Comparison of ENCODE assay signal across 9 cellular contexts in genomic region chr10:3829193-3830050, GRCh38. TPM values are rescaled to one million over a fixed set of nuclear protein-coding genes. Genes with fewer than 3 reads are reported as not detected.
DNase-seq lines count a peak whose midpoint lies in the region; ATAC-seq and TF ChIP-seq lines count a peak whose summit lies in the region.
"Had no signal": no experiment of that assay in that cellular context is flagged by ENCODE, and none has a peak within 500 bp of the region (broad histone marks: within the 10 kb centered on the region; RNA-seq: fewer than 3 reads in every experiment).

No MANE protein-coding gene starts in this region.

- H2AFZ ChIP-seq in GM23248: peak overlapping the region; percentile 85

- H3K79me2 ChIP-seq in GM23248 (ENCODE audit: insufficient read depth): no peaks in the 10 kb centered on the region

- no peaks in the 10 kb centered on the region for H4K20me1 ChIP-seq in GM23248 (ENCODE audit: insufficient read depth)

- DNase-seq in GM23248 (no peak), foreskin fibroblast (peak in 1 of 2 donors; percentile 27), skeletal muscle cell (ENCODE audit: low read depth) (no peak), SK-N-DZ (ENCODE audit: low spot score) (no peak)
- no peak for DNase-seq in effector CD8-positive, alpha-beta T cell (lab: John Stamatoyannopoulos, UW)
- DNase-seq: NCI-H1105 had no signal

- H3K9ac ChIP-seq in GM23248: peak overlapping the region; percentile 85

- ATAC-seq in GM21381 (IDR thresholded peaks at IDR 0.05; ENCODE audit: unreplicated experiment): no peak
- ATAC-seq in HG02970 (IDR thresholded peaks at IDR 0.05; ENCODE audit: low FRiP score, unreplicated experiment): no peak

- peak overlapping the region; percentile 94 for H3K4me2 ChIP-seq in GM23248 (ENCODE audit: unreplicated experiment)

- peaks cover 38% of the 10 kb centered on the region for H3F3A ChIP-seq in GM23248 (ENCODE audit: insufficient read depth)

- TF ChIP-seq CTCF in VCaP (conservative IDR thresholded peaks at IDR 0.05): no peak
- TF ChIP-seq CTCF in foreskin fibroblast (IDR thresholded peaks at IDR 0.05; ENCODE audit: low read depth, low read length): no peak

- H3K4me1 ChIP-seq in GM23248 (ENCODE audit: insufficient read depth): peaks cover 46% of the 10 kb centered on the region

- H3K4me3 ChIP-seq in GM23248: peak overlapping the region; percentile 72
- H3K4me3 ChIP-seq in foreskin fibroblast (ENCODE audit: low read depth in 1 of 2, low read length in 2 of 2): peak overlapping the region; percentile 18 to 54
- H3K4me3 ChIP-seq in skeletal muscle cell (ENCODE audit: low read depth, low read length): peak overlapping the region; percentile 5

- H3K27me3 ChIP-seq in GM23248 (replicated peaks; ENCODE audit: insufficient read depth): no peaks in the 10 kb centered on the region

- no peaks in the 10 kb centered on the region for H3K9me3 ChIP-seq in GM23248 (ENCODE audit: low read depth)

- peak overlapping the region; percentile 83 for H3K27ac ChIP-seq in GM23248
- peak overlapping the region; percentile 64 for H3K27ac ChIP-seq in VCaP

- no peaks in the 10 kb centered on the region for H3K9me2 ChIP-seq in GM23248 (ENCODE audit: insufficient read depth)

- no peaks in the 10 kb centered on the region for H3K36me3 ChIP-seq in GM23248 (ENCODE audit: low read depth)

- in situ Hi-C loops in GM23248 (cut with MboI): no loop called here

- 66 to 73% methylated on average over 7 of the region's 7 CpGs for WGBS in GM23248 (ENCODE audit: low coverage in 1 of 2, low lambda C conversion rate in 2 of 2, missing lambda C conversion rate in 2 of 2), 2 experiments

RNA-seq across cellular contexts. Expression of gene KLF6, which starts 44.4 kb away (rescaled TPM):
- total RNA-seq in GM23248 (2014; rRNA removed; shearing (Covaris generic)): 49.8 and 58.9 TPM in 2 replicates
- polyA plus RNA-seq in GM23248 (2016; fragmentation: Nextera tagmentation; extraction: Ambion mirVana): 264 and 279 TPM in 2 replicates
- 2.4 and 2.5 TPM in 2 replicates for polyA plus RNA-seq in SK-N-DZ (2014; cell fraction: cytosol; rRNA removed)
- 6.6 and 14.0 TPM in 2 replicates for polyA plus RNA-seq in SK-N-DZ (2014; cell fraction: nucleus; rRNA removed)

Comparison
In these comparisons a context has a peak if more than half of its experiments do, and no peak if none do; other contexts are left out.
1. H3K4me3 ChIP-seq: peak in every context shown above with its lines; median percentile 72 in GM23248; 36 in foreskin fibroblast; 5 in skeletal muscle cell.